Comparison of ENCODE assay signal across 20 cellular contexts in genomic region chr13:90055121-90055520, GRCh38.
DNase-seq lines count a peak whose midpoint lies in the region; ATAC-seq and TF ChIP-seq lines count a peak whose summit lies in the region.
"Had no signal": no experiment of that assay in that cellular context is flagged by ENCODE, and none has a peak within 500 bp of the region (broad histone marks: within the 10 kb centered on the region; RNA-seq: fewer than 3 reads in every experiment).

No MANE protein-coding gene starts in this region.

- 0 out of 2 replicates have a peak overlapping the region, but pooled peaks have one; percentile 29 for H3K4me2 ChIP-seq in PC-9
- H3K4me2 ChIP-seq: BLaER1 treated with 17β-estradiol and CSF1 and Interleukin-3, amounts not matched to agents 10 nM and 100 nM had no signal

- H3K4me1 Mint-ChIP-seq in type B pancreatic cell (ENCODE audit: unreplicated experiment) = no peaks in the 10 kb centered on the region
- no peaks in the 10 kb centered on the region for H3K4me1 Mint-ChIP-seq in activated CD8-positive, alpha-beta memory T cell treated with anti-CD3 and anti-CD28 coated beads, Interleukin-2, amount 10 ng/mL, durations not matched to agents 7 days and 5 days
- H3K4me1 Mint-ChIP-seq: stimulated activated memory B cell treated with anti-CD40 and anti-IgM and Interleukin-4, amounts not matched to agents 10 μg/mL and 1 μg/mL and 100 μg/mL, for 72 hours had no signal

- intact Hi-C loops in PC-9 (cut with micrococcal nuclease; ENCODE audit: unreplicated experiment) = loop anchor here (1.0 kb wide), 1 partner anchor 50 kb away; no protein-coding TSS in a partner anchor

- H3K27me3 Mint-ChIP-seq in type B pancreatic cell = no peaks in the 10 kb centered on the region
- no peaks in the 10 kb centered on the region for H3K27me3 Mint-ChIP-seq in activated CD8-positive, alpha-beta memory T cell treated with anti-CD3 and anti-CD28 coated beads, Interleukin-2, amount 10 ng/mL, durations not matched to agents 7 days and 5 days
- H3K27me3 Mint-ChIP-seq: stimulated activated memory B cell treated with anti-CD40 and anti-IgM and Interleukin-4, amounts not matched to agents 10 μg/mL and 1 μg/mL and 100 μg/mL, for 72 hours had no signal

- no peaks in the 10 kb centered on the region for H3K79me2 ChIP-seq in PC-9 (ENCODE audit: low read depth)

- peak; percentile 79 for ATAC-seq in esophagus mucosa
- no peak for ATAC-seq in activated CD8-positive, alpha-beta memory T cell treated with anti-CD3 and anti-CD28 coated beads, Interleukin-2, amount 10 ng/mL, durations not matched to agents 7 days and 5 days
- no peak for ATAC-seq in GM21576 (IDR thresholded peaks at IDR 0.05; ENCODE audit: unreplicated experiment)
- ATAC-seq: heart left ventricle; stimulated activated memory B cell treated with anti-CD40 and anti-IgM and Interleukin-4, amounts not matched to agents 10 μg/mL and 1 μg/mL and 100 μg/mL, for 72 hours had no signal

- peak overlapping the region; percentile 63; the same call in 1 of the 2 replicates for H2AFZ ChIP-seq in PC-9

- H3K36me3 Mint-ChIP-seq in type B pancreatic cell = no peaks in the 10 kb centered on the region
- H3K36me3 Mint-ChIP-seq in activated CD8-positive, alpha-beta memory T cell treated with anti-CD3 and anti-CD28 coated beads, Interleukin-2, amount 10 ng/mL, durations not matched to agents 7 days and 5 days = no peaks in the 10 kb centered on the region
- H3K36me3 Mint-ChIP-seq: stimulated activated memory B cell treated with anti-CD40 and anti-IgM and Interleukin-4, amounts not matched to agents 10 μg/mL and 1 μg/mL and 100 μg/mL, for 72 hours had no signal

- H3K4me3 ChIP-seq in PC-9 = no peak overlapping the region
- H3K4me3 ChIP-seq: BLaER1 treated with 17β-estradiol and CSF1 and Interleukin-3, amounts not matched to agents 10 nM and 100 nM; heart left ventricle; Peyer's patch; thyroid gland had no signal

- H3K4me3 Mint-ChIP-seq in type B pancreatic cell = peak overlapping the region; percentile 48
- H3K4me3 Mint-ChIP-seq in activated CD8-positive, alpha-beta memory T cell treated with anti-CD3 and anti-CD28 coated beads, Interleukin-2, amount 10 ng/mL, durations not matched to agents 7 days and 5 days = no peak overlapping the region
- H3K4me3 Mint-ChIP-seq: stimulated activated memory B cell treated with anti-CD40 and anti-IgM and Interleukin-4, amounts not matched to agents 10 μg/mL and 1 μg/mL and 100 μg/mL, for 72 hours had no signal

- no peak overlapping the region for H3K27ac ChIP-seq in PC-9
- H3K27ac ChIP-seq: BLaER1 treated with 17β-estradiol and CSF1 and Interleukin-3, amounts not matched to agents 10 nM and 100 nM; heart left ventricle; Peyer's patch; thyroid gland had no signal

- peaks cover 11% of the 10 kb centered on the region for H3K4me1 ChIP-seq in PC-9 (replicated peaks; ENCODE audit: insufficient read depth)
- H3K4me1 ChIP-seq: BLaER1 treated with 17β-estradiol and CSF1 and Interleukin-3, amounts not matched to agents 10 nM and 100 nM; heart left ventricle; Peyer's patch; thyroid gland had no signal

- TF ChIP-seq CTCF in PC-9 (conservative IDR thresholded peaks at IDR 0.05) = no peak
- TF ChIP-seq CTCF in type B pancreatic cell (conservative IDR thresholded peaks at IDR 0.05) = no peak

- no peaks in the 10 kb centered on the region for H3K36me3 ChIP-seq in PC-9 (ENCODE audit: low read depth)
- H3K36me3 ChIP-seq: BLaER1 treated with 17β-estradiol and CSF1 and Interleukin-3, amounts not matched to agents 10 nM and 100 nM; heart left ventricle; Peyer's patch; thyroid gland had no signal

- CTCF ChIA-PET in PC-9 (lab: Charles Lee) = interaction anchor here (0.5 to 0.6 kb wide), 2 partner anchors 445 to 812 kb away, joined by 3 to 8 read pairs; no protein-coding TSS in a partner anchor
- CTCF ChIA-PET in activated CD8-positive, alpha-beta memory T cell treated with anti-CD3 and anti-CD28 coated beads, Interleukin-2, amount 10 ng/mL, durations not matched to agents 7 days and 5 days (lab: Charles Lee) = no interaction called here

- no peaks in the 10 kb centered on the region for H3K9me3 Mint-ChIP-seq in type B pancreatic cell
- no peaks in the 10 kb centered on the region for H3K9me3 Mint-ChIP-seq in activated CD8-positive, alpha-beta memory T cell treated with anti-CD3 and anti-CD28 coated beads, Interleukin-2, amount 10 ng/mL, durations not matched to agents 7 days and 5 days (ENCODE audit: low read depth)
- H3K9me3 Mint-ChIP-seq: stimulated activated memory B cell treated with anti-CD40 and anti-IgM and Interleukin-4, amounts not matched to agents 10 μg/mL and 1 μg/mL and 100 μg/mL, for 72 hours had no signal

- DNase-seq in DMS153 (lab: John Stamatoyannopoulos, UW) = peak; percentile 15
- no peak for DNase-seq in DMS153 treated with DMSO at 0.1 percent for 48 hours (lab: John Stamatoyannopoulos, UW; ENCODE audit: unreplicated experiment)
- DNase-seq in PC-9 = peak; percentile 39 to 80
- no peak for DNase-seq in type B pancreatic cell (ENCODE audit: extremely low spot score, unreplicated experiment)
- no peak for DNase-seq in activated CD8-positive, alpha-beta memory T cell treated with anti-CD3 and anti-CD28 coated beads, Interleukin-2, amount 10 ng/mL, durations not matched to agents 7 days and 5 days
- DNase-seq in DMS79 (lab: John Stamatoyannopoulos, UW) = no peak
- DNase-seq: 8988T; activated CD4-positive, alpha-beta T cell treated with anti-CD3 and anti-CD28 coated beads for 48 hours; activated gamma-delta T cell treated with Interleukin-2 at 50 U/mL for 16 hours; anterior cingulate cortex; dermis blood vessel endothelial cell; heart left ventricle; MM.1S; NCI-H1930; Peyer's patch; thyroid gland had no signal

- H3K27ac Mint-ChIP-seq in type B pancreatic cell = peak overlapping the region; percentile 80
- H3K27ac Mint-ChIP-seq in activated CD8-positive, alpha-beta memory T cell treated with anti-CD3 and anti-CD28 coated beads, Interleukin-2, amount 10 ng/mL, durations not matched to agents 7 days and 5 days = no peak overlapping the region
- H3K27ac Mint-ChIP-seq: stimulated activated memory B cell treated with anti-CD40 and anti-IgM and Interleukin-4, amounts not matched to agents 10 μg/mL and 1 μg/mL and 100 μg/mL, for 72 hours had no signal

- H3K27me3 ChIP-seq in PC-9 (ENCODE audit: insufficient read depth, low read depth) = no peaks in the 10 kb centered on the region
- H3K27me3 ChIP-seq: BLaER1 treated with 17β-estradiol and CSF1 and Interleukin-3, amounts not matched to agents 10 nM and 100 nM; heart left ventricle; Peyer's patch; thyroid gland had no signal

- no peaks in the 10 kb centered on the region for H3K9me3 ChIP-seq in PC-9 (ENCODE audit: insufficient read depth, low read depth)
- H3K9me3 ChIP-seq: BLaER1 treated with 17β-estradiol and CSF1 and Interleukin-3, amounts not matched to agents 10 nM and 100 nM; Peyer's patch; thyroid gland had no signal

- no peaks in the 10 kb centered on the region for H3K9me2 ChIP-seq in PC-9 (ENCODE audit: insufficient read depth)

- POLR2A ChIA-PET in PC-9 (lab: Charles Lee; ENCODE audit: unreplicated experiment) = interaction anchor here (0.5 kb wide), 1 partner anchor 250 kb away, joined by 5 read pairs; no protein-coding TSS in a partner anchor

- BruUV-seq in PC-9 (replicated peaks; lab: Mats Ljungman, UMichigan) = no TSS peak

- no peaks in the 10 kb centered on the region for H4K20me1 ChIP-seq in PC-9 (ENCODE audit: insufficient read depth)
- H4K20me1 ChIP-seq: BLaER1 treated with 17β-estradiol and CSF1 and Interleukin-3, amounts not matched to agents 10 nM and 100 nM had no signal

- H3F3A ChIP-seq in PC-9 (ENCODE audit: insufficient read depth, low read depth) = no peaks in the 10 kb centered on the region

Comparison
In these comparisons a context has a peak if more than half of its experiments do, and no peak if none do; other contexts are left out.
1. DNase-seq: peak in DMS153 (single experiment) and PC-9 (2 of 2); none in DMS153 treated with DMSO at 0.1 percent for 48 hours (single experiment), type B pancreatic cell (single experiment), activated CD8-positive, alpha-beta memory T cell treated with anti-CD3 and anti-CD28 coated beads, Interleukin-2, amount 10 ng/mL, durations not matched to agents 7 days and 5 days (single experiment) and DMS79 (single experiment).